ENCODE assay signal across 8 cellular contexts in the genomic region with DNA sequence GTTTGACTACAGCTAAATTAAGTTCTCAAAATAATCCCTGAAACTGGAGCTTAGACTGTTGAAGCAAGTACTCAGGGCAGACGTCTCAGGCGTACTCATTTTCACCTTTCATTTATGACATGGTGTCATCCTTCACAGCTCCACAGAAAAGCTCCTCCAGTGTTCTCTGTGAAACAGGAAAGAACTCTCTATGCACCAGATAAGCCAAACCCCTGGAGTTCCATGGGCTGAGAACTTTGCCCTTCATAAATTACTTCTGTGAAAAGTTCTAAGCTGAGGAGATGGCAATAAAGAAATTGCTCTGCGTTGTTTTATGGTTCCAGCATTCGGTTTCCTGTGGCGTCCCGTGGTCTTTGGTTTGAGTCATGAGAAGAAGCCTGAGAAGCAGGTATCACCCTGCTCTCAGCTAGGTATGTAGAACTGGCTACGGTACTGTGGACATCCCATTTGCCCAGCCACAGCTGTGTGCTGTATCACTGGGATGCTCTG. TPM values are rescaled to one million over a fixed set of nuclear protein-coding genes. Genes with fewer than 3 reads are reported as not detected.
DNase-seq lines count a peak whose midpoint lies in the region; ATAC-seq and TF ChIP-seq lines count a peak whose summit lies in the region.

No MANE protein-coding gene starts in this region.

- H3K4me3 ChIP-seq in CD4-positive, alpha-beta memory T cell (ENCODE audit: low read length in 2 of 2): peak overlapping the region; percentile 13 to 44
- H3K4me3 ChIP-seq in OCI-LY3 (ENCODE audit: low read length): peak overlapping the region; percentile 74
- peak overlapping the region in 2 of 4 experiments; percentile 48 to 54 for H3K4me3 ChIP-seq in fibroblast of lung (replicated peaks in 1 of 4; ENCODE audit: control extremely low read depth in 1 of 4, insufficient read depth in 1 of 4, low read depth in 3 of 4, low read length in 4 of 4)

- peak overlapping the region; percentile 72 to 97 (median 86) for H3K4me3 Mint-ChIP-seq in CD4-positive, alpha-beta memory T cell

- CTCF ChIA-PET in CD4-positive, alpha-beta memory T cell (lab: Charles Lee; ENCODE audit: partially characterized antibody): interaction anchor here (1.1 to 2.8 kb wide), 7 partner anchors 14 to 156 kb away, joined by 3 to 20 read pairs (median 7); no protein-coding TSS in a partner anchor

- no peaks in the 10 kb centered on the region for H3K27me3 ChIP-seq in CD4-positive, alpha-beta memory T cell (ENCODE audit: insufficient read depth, low read length)
- H3K27me3 ChIP-seq in OCI-LY3 (ENCODE audit: low read depth, low read length) (peaks cover 8% of the 10 kb centered on the region), fibroblast of lung (ENCODE audit: control insufficient read depth, insufficient read depth, low read length) (no peaks in the 10 kb centered on the region)

- H3K4me2 ChIP-seq in OCI-LY3 (ENCODE audit: low read length) (peak overlapping the region; percentile 98), fibroblast of lung (ENCODE audit: extremely low read depth, insufficient read depth, low read length) (peak overlapping the region; percentile 88)

- H3K36me3 ChIP-seq in CD4-positive, alpha-beta memory T cell (ENCODE audit: insufficient read depth, low read length): no peaks in the 10 kb centered on the region
- no peaks in the 10 kb centered on the region for H3K36me3 ChIP-seq in OCI-LY3 (replicated peaks; ENCODE audit: low read depth, low read length)
- H3K36me3 ChIP-seq in fibroblast of lung (ENCODE audit: control insufficient read depth, insufficient read depth, low read length): no peaks in the 10 kb centered on the region

- no peak overlapping the region; the same call in 1 of the 2 replicates for H2AFZ ChIP-seq in OCI-LY3 (ENCODE audit: low read depth, low read length)
- H2AFZ ChIP-seq in fibroblast of lung (ENCODE audit: low read length): peak overlapping the region; percentile 67

- H4K20me1 ChIP-seq in OCI-LY3 (ENCODE audit: insufficient read depth, low read length) (no peaks in the 10 kb centered on the region), fibroblast of lung (ENCODE audit: control insufficient read depth, extremely low read depth, insufficient read depth, low read length) (no peaks in the 10 kb centered on the region)

- no peaks in the 10 kb centered on the region for H3K9me3 ChIP-seq in CD4-positive, alpha-beta memory T cell (ENCODE audit: control insufficient read depth in 1 of 2, low read length in 2 of 2)
- H3K9me3 ChIP-seq in OCI-LY3 (ENCODE audit: insufficient read depth, low read length) (no peaks in the 10 kb centered on the region), fibroblast of lung (ENCODE audit: control insufficient read depth, insufficient read depth, low read depth, low read length) (no peaks in the 10 kb centered on the region)

- peak in 1 of 5 donors; percentile 29 for DNase-seq in CD4-positive, alpha-beta memory T cell
- DNase-seq in fibroblast of lung (ENCODE audit: low read depth in 2 of 2) (no peak), GOT3 (lab: John Stamatoyannopoulos, UW) (no peak), DMS79 (lab: John Stamatoyannopoulos, UW) (no peak), HPDE6-E6E7 (ENCODE audit: extremely low spot score) (no peak)

- POLR2A ChIA-PET in CD4-positive, alpha-beta memory T cell (lab: Charles Lee; ENCODE audit: partially characterized antibody): interaction anchor here (1.0 to 3.7 kb wide), 7 partner anchors 9 to 54 kb away, joined by 3 to 58 read pairs (median 9); partner anchors contain the start of gene RREB1

- H3K27me3 Mint-ChIP-seq in CD4-positive, alpha-beta memory T cell: no peaks in the 10 kb centered on the region

- TF ChIP-seq CTCF in OCI-LY3 (IDR thresholded peaks at IDR 0.05; ENCODE audit: low read depth, low read length): no peak
- no peak for TF ChIP-seq CTCF in fibroblast of lung (conservative IDR thresholded peaks at IDR 0.05 in 1 of 2, IDR thresholded peaks at IDR 0.05 in 1 of 2; ENCODE audit: low read depth in 1 of 2, low read length in 2 of 2)

- H3K27ac ChIP-seq in CD4-positive, alpha-beta memory T cell (ENCODE audit: low read depth, low read length): no peak overlapping the region
- H3K27ac ChIP-seq in OCI-LY3 (ENCODE audit: low read length) (peak overlapping the region; percentile 67), fibroblast of lung (ENCODE audit: insufficient read depth, low read length) (no peak overlapping the region)

- no peaks in the 10 kb centered on the region for H3K9me3 Mint-ChIP-seq in CD4-positive, alpha-beta memory T cell

- H3K4me1 Mint-ChIP-seq in CD4-positive, alpha-beta memory T cell: peaks cover 17 to 39% (median 24%) of the 10 kb centered on the region in 4 donors

- H3K36me3 Mint-ChIP-seq in CD4-positive, alpha-beta memory T cell: no peaks in the 10 kb centered on the region

- ATAC-seq in GM21723 (IDR thresholded peaks at IDR 0.05; ENCODE audit: unreplicated experiment): peak; percentile 56
- ATAC-seq in HG03378 (IDR thresholded peaks at IDR 0.05; ENCODE audit: unreplicated experiment): no peak

- H3K4me1 ChIP-seq in CD4-positive, alpha-beta memory T cell (ENCODE audit: insufficient read depth, low read length): peaks cover 25% of the 10 kb centered on the region
- H3K4me1 ChIP-seq in OCI-LY3 (ENCODE audit: low read length) (peaks cover 33% of the 10 kb centered on the region), fibroblast of lung (ENCODE audit: control insufficient read depth, extremely low read depth, insufficient read depth, low read length) (no peaks in the 10 kb centered on the region)

- H3K79me2 ChIP-seq in OCI-LY3 (ENCODE audit: low read length) (no peaks in the 10 kb centered on the region), fibroblast of lung (ENCODE audit: control insufficient read depth, insufficient read depth, low read length) (no peaks in the 10 kb centered on the region)

- intact Hi-C loops in CD4-positive, alpha-beta memory T cell (cut with micrococcal nuclease): loop anchor here (1.0 to 2.0 kb wide), 4 partner anchors 14 to 155 kb away; partner anchors contain the start of gene RREB1

- peak overlapping the region; percentile 65 to 95 (median 83) for H3K27ac Mint-ChIP-seq in CD4-positive, alpha-beta memory T cell

- peak overlapping the region; percentile 57 for H3K9ac ChIP-seq in OCI-LY3 (ENCODE audit: low read length)
- H3K9ac ChIP-seq in fibroblast of lung (ENCODE audit: insufficient read depth, low read length): no peak overlapping the region

RNA-seq across cellular contexts. Expression of gene RREB1, which starts 20.2 kb away (rescaled TPM):
- total RNA-seq in CD4-positive, alpha-beta memory T cell: 10 to 100 TPM; 43.0 to 43.4 TPM
- polyA plus RNA-seq in CD4-positive, alpha-beta memory T cell: 1 to 10 TPM in 1 of 2 donors, under 1 TPM in 1; 0.50 to 7.4 TPM
- total RNA-seq in fibroblast of lung: 15.2 and 18.8 TPM in 2 replicates
- polyA plus RNA-seq in fibroblast of lung: 2.4 and 2.8 TPM in 2 replicates
- polyA plus RNA-seq in fibroblast of lung (2012): 5.5 and 7.7 TPM in 2 replicates
- 19.9 and 29.8 TPM in 2 replicates for polyA minus RNA-seq in fibroblast of lung (ENCODE audit: low replicate concordance)
